ENCODE assay signal across 39 cellular contexts in genomic region chr15:43316969-43317346, GRCh38. TPM values are rescaled to one million over a fixed set of nuclear protein-coding genes. Genes with fewer than 3 reads are reported as not detected.
"Had no signal": no experiment of that assay in that cellular context is flagged by ENCODE, and none has a peak within 500 bp of the region (broad histone marks: within the 10 kb centered on the region; RNA-seq: fewer than 3 reads in every experiment).

No MANE protein-coding gene starts in this region.

- H3K36me3 Mint-ChIP-seq: activated CD4-positive, alpha-beta memory T cell treated with anti-CD3 and anti-CD28 coated beads for 36 hours; activated CD8-positive, alpha-beta memory T cell treated with anti-CD3 and anti-CD28 coated beads, Interleukin-2, amount 10 ng/mL, durations not matched to agents 7 days and 5 days; activated naive CD4-positive, alpha-beta T cell treated with anti-CD3 and anti-CD28 coated beads, Interleukin-2, amount 50 U/mL, for 24 hours; activated naive CD8-positive, alpha-beta T cell treated with anti-CD3 and anti-CD28 coated beads for 36 hours; brain had no signal

- H3K4me1 Mint-ChIP-seq: activated CD4-positive, alpha-beta T cell treated with anti-CD3 and anti-CD28 coated beads for 36 hours; activated CD4-positive, alpha-beta T cell treated with anti-CD3 and anti-CD28 coated beads, Interleukin-2, amount 10 ng/mL, durations not matched to agents 24 days and 14 days; activated CD8-positive, alpha-beta memory T cell treated with anti-CD3 and anti-CD28 coated beads, Interleukin-2, amount 10 ng/mL, durations not matched to agents 7 days and 5 days; activated naive CD4-positive, alpha-beta T cell treated with anti-CD3 and anti-CD28 coated beads, Interleukin-2, amount 50 U/mL, for 24 hours; activated naive CD8-positive, alpha-beta T cell treated with anti-CD3 and anti-CD28 coated beads for 36 hours; activated naive CD8-positive, alpha-beta T cell treated with anti-CD3 and anti-CD28 coated beads, Interleukin-2, amount 50 U/mL, for 24 hours; brain; endodermal cell; T-helper 17 cell had no signal

- ATAC-seq: activated CD4-positive, alpha-beta T cell treated with anti-CD3 and anti-CD28 coated beads for 36 hours; activated CD8-positive, alpha-beta memory T cell treated with anti-CD3 and anti-CD28 coated beads, Interleukin-2, amount 10 ng/mL, durations not matched to agents 7 days and 5 days; activated CD8-positive, alpha-beta T cell treated with anti-CD3 and anti-CD28 coated beads, Interleukin-2, amount 10 ng/mL, durations not matched to agents 7 days and 5 days; activated naive CD8-positive, alpha-beta T cell treated with anti-CD3 and anti-CD28 coated beads, Interleukin-2, amount 50 U/mL, for 24 hours; T-helper 17 cell had no signal

- H3K27ac Mint-ChIP-seq: activated CD4-positive, alpha-beta memory T cell treated with anti-CD3 and anti-CD28 coated beads for 36 hours; activated CD4-positive, alpha-beta T cell treated with anti-CD3 and anti-CD28 coated beads for 36 hours; activated CD4-positive, alpha-beta T cell treated with anti-CD3 and anti-CD28 coated beads, Interleukin-2, amount 10 ng/mL, durations not matched to agents 24 days and 14 days; activated CD8-positive, alpha-beta memory T cell treated with anti-CD3 and anti-CD28 coated beads, Interleukin-2, amount 10 ng/mL, durations not matched to agents 7 days and 5 days; activated CD8-positive, alpha-beta T cell treated with anti-CD3 and anti-CD28 coated beads, Interleukin-2, amount 10 ng/mL, durations not matched to agents 7 days and 5 days; activated naive CD4-positive, alpha-beta T cell treated with anti-CD3 and anti-CD28 coated beads for 36 hours; activated naive CD4-positive, alpha-beta T cell treated with anti-CD3 and anti-CD28 coated beads, Interleukin-2, amount 50 U/mL, for 24 hours; activated naive CD8-positive, alpha-beta T cell treated with anti-CD3 and anti-CD28 coated beads for 36 hours; activated naive CD8-positive, alpha-beta T cell treated with anti-CD3 and anti-CD28 coated beads, Interleukin-2, amount 50 U/mL, for 24 hours; activated T-helper 1 cell treated with anti-CD3 and anti-CD28 coated beads, Interleukin-12 subunit alpha, Interleukin-12 subunit beta, Interleukin-2, Interleukin-4 antibody, amounts not matched to agents 30 ng/mL and 10 ng/mL and 1 ng/mL, durations not matched to agents 14 hours and 24 hours and 36 hours; activated T-helper 2 cell treated with anti-CD3 and anti-CD28 coated beads, Interferon-gamma antibody, Interleukin-2, Interleukin-4, amounts not matched to agents 10 μg/mL and 5 μg/mL and 100 μg/mL, durations not matched to agents 14 hours and 24 hours and 36 hours; brain; dendritic cell treated with granulocyte-macrophage colony-stimulating factor and Interleukin-4, amounts not matched to agents 40 ng/mL and 50 ng/mL, for 4 days; endodermal cell; T-helper 17 cell; T-helper 2 cell treated with Interferon-gamma antibody and Interleukin-4, amounts not matched to agents 5 μg/mL and 100 μg/mL, for 36 hours had no signal

- H3K27me3 ChIP-seq: adrenal gland, ascending aorta, breast epithelium had no signal

- H3K27ac ChIP-seq: adrenal gland, ascending aorta, breast epithelium, cardiac muscle cell, coronary artery, dorsolateral prefrontal cortex, WERI-Rb-1 had no signal

- H3K4me3 Mint-ChIP-seq: activated CD4-positive, alpha-beta memory T cell treated with anti-CD3 and anti-CD28 coated beads for 36 hours; activated CD4-positive, alpha-beta T cell treated with anti-CD3 and anti-CD28 coated beads for 36 hours; activated CD4-positive, alpha-beta T cell treated with anti-CD3 and anti-CD28 coated beads, Interleukin-2, amount 10 ng/mL, durations not matched to agents 24 days and 14 days; activated CD8-positive, alpha-beta memory T cell treated with anti-CD3 and anti-CD28 coated beads, Interleukin-2, amount 10 ng/mL, durations not matched to agents 7 days and 5 days; activated CD8-positive, alpha-beta T cell treated with anti-CD3 and anti-CD28 coated beads, Interleukin-2, amount 10 ng/mL, durations not matched to agents 7 days and 5 days; activated naive CD4-positive, alpha-beta T cell treated with anti-CD3 and anti-CD28 coated beads for 36 hours; activated naive CD4-positive, alpha-beta T cell treated with anti-CD3 and anti-CD28 coated beads, Interleukin-2, amount 50 U/mL, for 24 hours; activated naive CD8-positive, alpha-beta T cell treated with anti-CD3 and anti-CD28 coated beads for 36 hours; activated naive CD8-positive, alpha-beta T cell treated with anti-CD3 and anti-CD28 coated beads, Interleukin-2, amount 50 U/mL, for 24 hours; activated T-helper 1 cell treated with anti-CD3 and anti-CD28 coated beads, Interleukin-12 subunit alpha, Interleukin-12 subunit beta, Interleukin-2, Interleukin-4 antibody, amounts not matched to agents 30 ng/mL and 10 ng/mL and 1 ng/mL, durations not matched to agents 14 hours and 24 hours and 36 hours; brain; dendritic cell treated with granulocyte-macrophage colony-stimulating factor and Interleukin-4, amounts not matched to agents 40 ng/mL and 50 ng/mL, for 4 days; endodermal cell; T-helper 17 cell; T-helper 2 cell treated with Interferon-gamma antibody and Interleukin-4, amounts not matched to agents 5 μg/mL and 100 μg/mL, for 36 hours had no signal

- H3K9me3 ChIP-seq: adrenal gland, ascending aorta, breast epithelium, esophagus squamous epithelium had no signal

- H3K4me1 ChIP-seq: adrenal gland, ascending aorta, breast epithelium had no signal

- DNase-seq: activated CD4-positive, alpha-beta memory T cell treated with anti-CD3 and anti-CD28 coated beads for 36 hours; activated CD4-positive, alpha-beta T cell treated with anti-CD3 and anti-CD28 coated beads for 36 hours; activated CD4-positive, alpha-beta T cell treated with anti-CD3 and anti-CD28 coated beads, Interleukin-2, amount 10 ng/mL, durations not matched to agents 24 days and 14 days; activated CD4-positive, CD25-positive, alpha-beta regulatory T cell; activated CD4-positive, CD25-positive, alpha-beta regulatory T cell treated with anti-CD3 and anti-CD28 coated beads, Interleukin-2, amount 50 U/mL, for 72 hours; activated CD8-positive, alpha-beta memory T cell treated with anti-CD3 and anti-CD28 coated beads, Interleukin-2, amount 10 ng/mL, durations not matched to agents 7 days and 5 days; activated CD8-positive, alpha-beta memory T cell treated with anti-CD3 and anti-CD28 coated beads, Interleukin-2, amount 50 U/mL, for 4 hours; activated CD8-positive, alpha-beta T cell treated with anti-CD3 and anti-CD28 coated beads, Interleukin-2, amount 10 ng/mL, durations not matched to agents 7 days and 5 days; activated effector memory CD4-positive, alpha-beta T cell treated with anti-CD3 and anti-CD28 coated beads, Interleukin-2, amount 50 U/mL, for 16 hours; activated naive CD4-positive, alpha-beta T cell treated with anti-CD3 and anti-CD28 coated beads for 36 hours; activated naive CD8-positive, alpha-beta T cell treated with anti-CD3 and anti-CD28 coated beads for 36 hours; activated naive CD8-positive, alpha-beta T cell treated with anti-CD3 and anti-CD28 coated beads, Interleukin-2, amount 50 U/mL, for 24 hours; activated T-cell treated with anti-CD3 and anti-CD28 coated beads, Interleukin-2, amount 50 U/mL, for 1 hour; activated T-cell treated with anti-CD3 and anti-CD28 coated beads, Interleukin-2, amount 50 U/mL, for 48 hours; adrenal gland; central memory CD4-positive, alpha-beta T cell; dorsolateral prefrontal cortex; effector memory CD4-positive, alpha-beta T cell; endodermal cell; esophagus squamous epithelium; head of caudate nucleus; T-helper 1 cell; T-helper 17 cell; T1000; WERI-Rb-1 had no signal

- H3K4me3 ChIP-seq: adrenal gland, ascending aorta, breast epithelium, cardiac muscle cell, coronary artery, dorsolateral prefrontal cortex, esophagus squamous epithelium had no signal

- H3K9me3 Mint-ChIP-seq: activated CD4-positive, alpha-beta memory T cell treated with anti-CD3 and anti-CD28 coated beads for 36 hours; activated CD4-positive, alpha-beta T cell treated with anti-CD3 and anti-CD28 coated beads, Interleukin-2, amount 10 ng/mL, durations not matched to agents 24 days and 14 days; activated naive CD4-positive, alpha-beta T cell treated with anti-CD3 and anti-CD28 coated beads for 36 hours; activated naive CD4-positive, alpha-beta T cell treated with anti-CD3 and anti-CD28 coated beads, Interleukin-2, amount 50 U/mL, for 24 hours; activated naive CD8-positive, alpha-beta T cell treated with anti-CD3 and anti-CD28 coated beads for 36 hours; activated naive CD8-positive, alpha-beta T cell treated with anti-CD3 and anti-CD28 coated beads, Interleukin-2, amount 50 U/mL, for 24 hours; activated T-helper 1 cell treated with anti-CD3 and anti-CD28 coated beads, Interleukin-12 subunit alpha, Interleukin-12 subunit beta, Interleukin-2, Interleukin-4 antibody, amounts not matched to agents 30 ng/mL and 10 ng/mL and 1 ng/mL, durations not matched to agents 14 hours and 24 hours and 36 hours; activated T-helper 2 cell treated with anti-CD3 and anti-CD28 coated beads, Interferon-gamma antibody, Interleukin-2, Interleukin-4, amounts not matched to agents 10 μg/mL and 5 μg/mL and 100 μg/mL, durations not matched to agents 14 hours and 24 hours and 36 hours; brain; dendritic cell treated with granulocyte-macrophage colony-stimulating factor and Interleukin-4, amounts not matched to agents 40 ng/mL and 50 ng/mL, for 4 days; endodermal cell; T-helper 2 cell treated with Interferon-gamma antibody and Interleukin-4, amounts not matched to agents 5 μg/mL and 100 μg/mL, for 36 hours had no signal

- H3K36me3 ChIP-seq: adrenal gland, ascending aorta, breast epithelium, cardiac muscle cell, esophagus squamous epithelium, WERI-Rb-1 had no signal

RNA-seq across cellular contexts. Expression of gene TGM7, which starts 14.9 kb away (rescaled TPM):
- total RNA-seq: activated CD4-positive, alpha-beta memory T cell treated with anti-CD3 and anti-CD28 coated beads for 36 hours; activated CD4-positive, alpha-beta T cell treated with anti-CD3 and anti-CD28 coated beads for 36 hours; activated CD4-positive, alpha-beta T cell treated with anti-CD3 and anti-CD28 coated beads, Interleukin-2, amount 10 ng/mL, durations not matched to agents 24 days and 14 days; activated CD8-positive, alpha-beta memory T cell treated with anti-CD3 and anti-CD28 coated beads for 36 hours; activated CD8-positive, alpha-beta memory T cell treated with anti-CD3 and anti-CD28 coated beads, Interleukin-2, amount 10 ng/mL, durations not matched to agents 7 days and 5 days; activated CD8-positive, alpha-beta T cell treated with anti-CD3 and anti-CD28 coated beads, Interleukin-2, amount 10 ng/mL, durations not matched to agents 7 days and 5 days; activated naive CD4-positive, alpha-beta T cell treated with anti-CD3 and anti-CD28 coated beads for 36 hours; activated naive CD8-positive, alpha-beta T cell treated with anti-CD3 and anti-CD28 coated beads for 36 hours; activated T-helper 1 cell treated with anti-CD3 and anti-CD28 coated beads, Interleukin-12 subunit alpha, Interleukin-12 subunit beta, Interleukin-2, Interleukin-4 antibody, amounts not matched to agents 30 ng/mL and 10 ng/mL and 1 ng/mL, durations not matched to agents 14 hours and 24 hours and 36 hours; activated T-helper 2 cell treated with anti-CD3 and anti-CD28 coated beads, Interferon-gamma antibody, Interleukin-2, Interleukin-4, amounts not matched to agents 10 μg/mL and 5 μg/mL and 100 μg/mL, durations not matched to agents 14 hours and 24 hours and 36 hours; adrenal gland; ascending aorta; breast epithelium; cardiac muscle cell; cerebellum; endodermal cell; fibroblast of lung; fibroblast of villous mesenchyme; T-helper 17 cell had no signal
- polyA plus RNA-seq: adrenal gland, cardiac muscle cell, fibroblast of lung had no signal

RNA-seq across cellular contexts. Expression of gene TGM5, which starts 50.2 kb away (rescaled TPM):
- total RNA-seq: activated CD4-positive, alpha-beta memory T cell treated with anti-CD3 and anti-CD28 coated beads for 36 hours; activated CD4-positive, alpha-beta T cell treated with anti-CD3 and anti-CD28 coated beads for 36 hours; activated CD4-positive, alpha-beta T cell treated with anti-CD3 and anti-CD28 coated beads, Interleukin-2, amount 10 ng/mL, durations not matched to agents 24 days and 14 days; activated CD8-positive, alpha-beta memory T cell treated with anti-CD3 and anti-CD28 coated beads for 36 hours; activated naive CD4-positive, alpha-beta T cell treated with anti-CD3 and anti-CD28 coated beads for 36 hours; activated T-helper 1 cell treated with anti-CD3 and anti-CD28 coated beads, Interleukin-12 subunit alpha, Interleukin-12 subunit beta, Interleukin-2, Interleukin-4 antibody, amounts not matched to agents 30 ng/mL and 10 ng/mL and 1 ng/mL, durations not matched to agents 14 hours and 24 hours and 36 hours; ascending aorta; cardiac muscle cell; cerebellum; endodermal cell; fibroblast of villous mesenchyme; T-helper 17 cell had no signal
- polyA plus RNA-seq: cardiac muscle cell had no signal
